ENCODE assay signal across 16 cellular contexts in genomic region chr16:67022531-67023214, GRCh38. TPM values are rescaled to one million over a fixed set of nuclear protein-coding genes. Genes with fewer than 3 reads are reported as not detected.
DNase-seq lines count a peak whose midpoint lies in the region; ATAC-seq, FAIRE-seq and TF ChIP-seq lines count a peak whose summit lies in the region.
"Had no signal": no experiment of that assay in that cellular context is flagged by ENCODE, and none has a peak within 500 bp of the region (broad histone marks: within the 10 kb centered on the region; RNA-seq: fewer than 3 reads in every experiment).

No MANE protein-coding gene starts in this region.

- ATAC-seq in omental fat pad (ENCODE audit: low FRiP score) = no peak
- ATAC-seq: lower lobe of right lung had no signal

- no peak overlapping the region for H3K14ac ChIP-seq in trophoblast cell (ENCODE audit: low read length)

- peak overlapping the region; percentile 59 for H4K91ac ChIP-seq in trophoblast cell (ENCODE audit: low read depth, low read length)

- no CpG with 5 or more reads among the region's 4 CpGs for WGBS in trophoblast cell (ENCODE audit: extremely low coverage, insufficient coverage, insufficient read length)
- 48% methylated on average over 4 of the region's 4 CpGs for WGBS in hepatocyte (ENCODE audit: low lambda C conversion rate, missing lambda C conversion rate)

- H3K27me3 ChIP-seq in endothelial cell of umbilical vein (ENCODE audit: control insufficient read depth in 2 of 2, insufficient read depth in 2 of 2, low read length in 2 of 2) = no peaks in the 10 kb centered on the region
- no peaks in the 10 kb centered on the region for H3K27me3 ChIP-seq in trophoblast cell (ENCODE audit: insufficient read depth, low read length)
- no peaks in the 10 kb centered on the region for H3K27me3 ChIP-seq in hepatocyte
- H3K27me3 ChIP-seq: right lobe of liver, upper lobe of left lung had no signal

- peaks cover 4% of the 10 kb centered on the region for H3K79me1 ChIP-seq in trophoblast cell (ENCODE audit: low read length)

- no peak for TF ChIP-seq POLR2A in endothelial cell of umbilical vein (IDR thresholded peaks at IDR 0.05; ENCODE audit: low read depth, low read length)

- H4K12ac ChIP-seq in trophoblast cell (ENCODE audit: low read depth, low read length) = no peak overlapping the region

- dilution Hi-C loops in endothelial cell of umbilical vein (cut with MboI; ENCODE audit: extremely low pct_ligation_motif_present, low sequenced_read_pairs) = no loop called here

- no peaks in the 10 kb centered on the region for H3K9me3 ChIP-seq in endothelial cell of umbilical vein (replicated peaks; ENCODE audit: control insufficient read depth, insufficient read depth, low read length)
- H3K9me3 ChIP-seq in trophoblast cell (ENCODE audit: insufficient read depth, low read depth, low read length) = no peaks in the 10 kb centered on the region
- no peaks in the 10 kb centered on the region for H3K9me3 ChIP-seq in hepatocyte (ENCODE audit: low read depth)
- H3K9me3 ChIP-seq: lower lobe of right lung, right lobe of liver, upper lobe of left lung had no signal

- H3K36me3 ChIP-seq in endothelial cell of umbilical vein (ENCODE audit: control insufficient read depth in 2 of 2, extremely low read depth in 1 of 2, insufficient read depth in 2 of 2, low read length in 2 of 2) (no peaks in the 10 kb centered on the region), trophoblast cell (ENCODE audit: control insufficient read depth in 1 of 2, insufficient read depth in 2 of 2, low read length in 2 of 2) (no peaks in the 10 kb centered on the region), hepatocyte (replicated peaks; ENCODE audit: insufficient read depth, low read depth) (no peaks in the 10 kb centered on the region)
- H3K36me3 ChIP-seq: lower lobe of right lung, right lobe of liver, upper lobe of left lung had no signal

- no peaks in the 10 kb centered on the region for H3K9me1 ChIP-seq in endothelial cell of umbilical vein (replicated peaks; ENCODE audit: control insufficient read depth, extremely low read depth, insufficient read depth, low read length)

- H3K9ac ChIP-seq in endothelial cell of umbilical vein (replicated peaks; ENCODE audit: extremely low read depth, insufficient read depth, low read length) = no peak overlapping the region
- H3K9ac ChIP-seq in trophoblast cell (ENCODE audit: low read length) = no peak overlapping the region
- H3K9ac ChIP-seq: KMS-11 had no signal

- BruUV-seq in endothelial cell of umbilical vein (replicated peaks; lab: Mats Ljungman, UMichigan) = no TSS peak

- intact Hi-C loops in endothelial cell of umbilical vein (cut with micrococcal nuclease) = no loop called here

- CTCF ChIA-PET in endothelial cell of umbilical vein (lab: Charles Lee) = interaction anchor here (1.0 to 9.1 kb wide), 2 partner anchors 96 to 131 kb away, joined by 3 to 302 read pairs; partner anchors contain the start of gene B3GNT9

- FAIRE-seq in endothelial cell of umbilical vein (lab: Jason Lieb, UNC) = peak; percentile 18

- H3K4me1 ChIP-seq in endothelial cell of umbilical vein (ENCODE audit: control insufficient read depth, extremely low read depth, insufficient read depth, low read length) = peaks cover 11% of the 10 kb centered on the region
- H3K4me1 ChIP-seq in trophoblast cell (ENCODE audit: control insufficient read depth in 1 of 2, insufficient read depth in 2 of 2, low read length in 2 of 2) = peaks cover 9 to 18% of the 10 kb centered on the region in 2 experiments
- H3K4me1 ChIP-seq in hepatocyte (ENCODE audit: insufficient read depth) = peaks cover 17% of the 10 kb centered on the region
- H3K4me1 ChIP-seq: lower lobe of right lung, right lobe of liver, upper lobe of left lung had no signal

- H2BK120ac ChIP-seq in trophoblast cell (ENCODE audit: insufficient read depth, low read length, poor library complexity) = peak overlapping the region; percentile 85

- peak overlapping the region; percentile 30 for H2AK5ac ChIP-seq in trophoblast cell (ENCODE audit: low read length)

- H4K8ac ChIP-seq in trophoblast cell (ENCODE audit: low read depth, low read length) = no peak overlapping the region

- H3K4me2 ChIP-seq in endothelial cell of umbilical vein (ENCODE audit: insufficient read depth, low read length) (peak overlapping the region; percentile 5), trophoblast cell (ENCODE audit: low read length) (no peak overlapping the region), hepatocyte (no peak overlapping the region)
- H3K4me2 ChIP-seq: KMS-11 had no signal

- H4K20me1 ChIP-seq in endothelial cell of umbilical vein (replicated peaks; ENCODE audit: control insufficient read depth, extremely low read depth, insufficient read depth, low read length) = no peaks in the 10 kb centered on the region
- H4K20me1 ChIP-seq in hepatocyte (ENCODE audit: insufficient read depth, poor library complexity, severe bottlenecking) = no peaks in the 10 kb centered on the region

- H3K9me2 ChIP-seq in hepatocyte (replicated peaks; ENCODE audit: insufficient read depth) = no peaks in the 10 kb centered on the region

- no peak overlapping the region for H3K4ac ChIP-seq in trophoblast cell (ENCODE audit: low read depth, low read length)

- H3K27ac ChIP-seq in endothelial cell of umbilical vein (ENCODE audit: insufficient read depth, low read depth, low read length) (no peak overlapping the region), trophoblast cell (ENCODE audit: low read depth, low read length) (peak overlapping the region; percentile 54), hepatocyte (no peak overlapping the region)
- H3K27ac ChIP-seq: KMS-11, lower lobe of right lung, right lobe of liver, upper lobe of left lung had no signal

- H2AFZ ChIP-seq in endothelial cell of umbilical vein (ENCODE audit: low read depth, low read length) = peak overlapping the region; percentile 1
- no peak overlapping the region for H2AFZ ChIP-seq in trophoblast cell (ENCODE audit: insufficient read depth, low read length, poor library complexity)
- H2AFZ ChIP-seq in hepatocyte = no peak overlapping the region

- no peak overlapping the region for H3K23ac ChIP-seq in trophoblast cell (ENCODE audit: low read length)

- peak overlapping the region; percentile 37 for H2BK5ac ChIP-seq in trophoblast cell (ENCODE audit: low read depth, low read length, poor library complexity)

- H3K18ac ChIP-seq in trophoblast cell (ENCODE audit: low read length) = no peak overlapping the region

- TF ChIP-seq CTCF in endothelial cell of umbilical vein (IDR thresholded peaks at IDR 0.05; ENCODE audit: extremely low read depth in 1 of 2, insufficient read depth in 1 of 2, low read depth in 1 of 2, low read length in 2 of 2) (no peak), hepatocyte (IDR thresholded peaks at IDR 0.05; ENCODE audit: poor library complexity) (no peak), omental fat pad (IDR thresholded peaks at IDR 0.05) (no peak)

- DNase-seq in EH (ENCODE audit: low read depth) = peak; percentile 62
- peak; percentile 3 for DNase-seq in NCI-H69 (lab: John Stamatoyannopoulos, UW)
- DNase-seq in endothelial cell of umbilical vein (ENCODE audit: low read depth, low spot score) = peak; percentile 6
- no peak for DNase-seq in trophoblast cell
- DNase-seq in hepatocyte (ENCODE audit: low spot score) = no peak
- DNase-seq in omental fat pad (ENCODE audit: low spot score) = no peak
- DNase-seq in SIG-M5 (lab: John Stamatoyannopoulos, UW) = no peak
- DNase-seq: C1 segment of cervical spinal cord; effector CD8-positive, alpha-beta T cell; H9; lower lobe of right lung; NCI-H446 treated with DMSO at 0.1 percent for 48 hours; stimulated activated CD4-positive, alpha-beta T cell treated with anti-CD3 and anti-CD28 coated beads, Interleukin-4, amount 100 ng/mL, for 24 hours had no signal

- H3K4me3 ChIP-seq in endothelial cell of umbilical vein (replicated peaks in 1 of 3; ENCODE audit: insufficient read depth in 1 of 3, low read depth in 1 of 3, low read length in 3 of 3) (no peak overlapping the region), trophoblast cell (ENCODE audit: low read depth, low read length) (no peak overlapping the region), hepatocyte (no peak overlapping the region)
- H3K4me3 ChIP-seq: lower lobe of right lung, right lobe of liver, upper lobe of left lung had no signal

- H3K79me2 ChIP-seq in endothelial cell of umbilical vein (ENCODE audit: control insufficient read depth, insufficient read depth, low read length) (no peaks in the 10 kb centered on the region), trophoblast cell (ENCODE audit: control insufficient read depth, insufficient read depth, low read length, poor library complexity) (no peaks in the 10 kb centered on the region), hepatocyte (no peaks in the 10 kb centered on the region)

- POLR2A ChIA-PET in endothelial cell of umbilical vein (lab: Charles Lee) = no interaction called here

- peak overlapping the region; percentile 72 for H2BK12ac ChIP-seq in trophoblast cell (ENCODE audit: low read length)

TF ChIP-seq in endothelial cell of umbilical vein, 7 proteins besides CTCF, POLR2A, EP300 and RAD21 (continues in another document):
- no peak for TF ChIP-seq POLR2AphosphoS5 (IDR thresholded peaks at IDR 0.05; ENCODE audit: insufficient read depth, low read depth, low read length)

RNA-seq across cellular contexts. Expression of gene CBFB, which starts 6.3 kb away (rescaled TPM):
- 103 and 113 TPM in 2 replicates for total RNA-seq in endothelial cell of umbilical vein
- polyA plus RNA-seq in endothelial cell of umbilical vein = 22.0 and 27.8 TPM in 2 replicates
- 36.7 and 47.6 TPM in 2 replicates for polyA plus RNA-seq in endothelial cell of umbilical vein (2011; cell fraction: cytosol; rRNA removed)
- polyA plus RNA-seq in endothelial cell of umbilical vein (2011; cell fraction: nucleus; rRNA removed) = 26.1 and 52.4 TPM in 2 replicates
- 82.2 and 88.3 TPM in 2 replicates for polyA plus RNA-seq in endothelial cell of umbilical vein (2012)
- 46.7 and 53.5 TPM in 2 replicates for polyA minus RNA-seq in endothelial cell of umbilical vein
- polyA minus RNA-seq in endothelial cell of umbilical vein (2011; cell fraction: cytosol; rRNA and poly(A)+ RNA removed) = 62.0 TPM
- 25.5 and 30.5 TPM in 2 replicates for polyA minus RNA-seq in endothelial cell of umbilical vein (2011; cell fraction: nucleus; rRNA and poly(A)+ RNA removed)
- polyA plus RNA-seq in trophoblast cell (2013) = 61.5 and 63.3 TPM in 2 replicates
- 48.0 and 59.0 TPM in 2 replicates for total RNA-seq in hepatocyte
- polyA plus RNA-seq in hepatocyte = 39.3 and 47.4 TPM in 2 replicates
- 10 to 100 TPM; 30.3 to 77.6 (median 35.4) TPM for total RNA-seq in omental fat pad

RNA-seq across cellular contexts. Expression of gene CES4A, which starts 34.3 kb away (rescaled TPM):
- total RNA-seq in endothelial cell of umbilical vein (3.9 and 5.4 TPM in 2 replicates), hepatocyte (7.2 and 12.3 TPM in 2 replicates), omental fat pad (10 to 100 TPM in 3 of 4 donors, 1 to 10 TPM in 1; 4.4 to 48.1 (median 14.3) TPM)
- polyA plus RNA-seq in endothelial cell of umbilical vein (13.3 and 16.4 TPM in 2 replicates), hepatocyte (11.8 and 17.9 TPM in 2 replicates)
- 2.3 and 3.0 TPM in 2 replicates for polyA plus RNA-seq in endothelial cell of umbilical vein (2011; cell fraction: cytosol; rRNA removed)
- polyA plus RNA-seq in endothelial cell of umbilical vein (2011; cell fraction: nucleus; rRNA removed) = 62.6 and 78.1 TPM in 2 replicates
- polyA plus RNA-seq in endothelial cell of umbilical vein (2012) = 7.1 TPM in 2 replicates
- 5.7 and 10.8 TPM in 2 replicates for polyA minus RNA-seq in endothelial cell of umbilical vein
- polyA minus RNA-seq in endothelial cell of umbilical vein (2011; cell fraction: cytosol; rRNA and poly(A)+ RNA removed) = not detected
- 4.9 and 5.2 TPM in 2 replicates for polyA minus RNA-seq in endothelial cell of umbilical vein (2011; cell fraction: nucleus; rRNA and poly(A)+ RNA removed)
- 0.81 and 0.86 TPM in 2 replicates for polyA plus RNA-seq in trophoblast cell (2013)

Comparison
In these comparisons a context has a peak if more than half of its experiments do, and no peak if none do; other contexts are left out.
1. DNase-seq: peak in EH (single experiment), NCI-H69 (single experiment) and endothelial cell of umbilical vein (single experiment); none in trophoblast cell (0 of 2), hepatocyte (single experiment), omental fat pad (single experiment) and SIG-M5 (single experiment).